24 cellular contexts compared by ENCODE assay signal in genomic region chr14:92248638-92249037, GRCh38.
"Had no signal": no experiment of that assay in that cellular context is flagged by ENCODE, and none has a peak within 500 bp of the region (broad histone marks: within the 10 kb centered on the region; RNA-seq: fewer than 3 reads in every experiment).

No MANE protein-coding gene starts in this region.

- H3K4me1 ChIP-seq: breast epithelium, Peyer's patch had no signal

- H3K4me3 ChIP-seq: breast epithelium, Peyer's patch had no signal

- DNase-seq: activated B cell treated with CpG ODN at 0.5 μM for 24 hours; activated CD4-positive, alpha-beta T cell treated with anti-CD3 and anti-CD28 coated beads for 1 hour; activated CD4-positive, alpha-beta T cell treated with anti-CD3 and anti-CD28 coated beads, Interleukin-2, amount 10 ng/mL, durations not matched to agents 24 days and 14 days; activated CD4-positive, alpha-beta T cell treated with anti-CD3 and anti-CD28 coated beads, Interleukin-2, amount 50 U/mL, for 48 hours; activated CD8-positive, alpha-beta memory T cell treated with anti-CD3 and anti-CD28 coated beads, Interleukin-2, amount 10 ng/mL, durations not matched to agents 7 days and 5 days; activated effector memory CD4-positive, alpha-beta T cell treated with Interleukin-2 at 50 U/mL for 16 hours; activated naive CD4-positive, alpha-beta T cell; activated T-cell treated with anti-CD3 and anti-CD28 coated beads, Interleukin-2, amount 50 U/mL, for 24 hours; aorta; KG1; NCI-H146; NCI-H187 treated with DMSO at 0.1 percent for 48 hours; NCI-H2081 treated with DMSO at 0.1 percent for 48 hours; NCI-H2171; NCI-H2227 treated with DMSO at 0.1 percent for 48 hours; NCI-H526; NCI-H82; NK-92 treated with Interleukin-12 subunit alpha and Interleukin-12 subunit beta, amount 100 ng/mL, for 24 hours; OCI-M1; Peyer's patch; T-helper 17 cell; T-helper 9 cell had no signal

- H3K27me3 ChIP-seq: breast epithelium, Peyer's patch had no signal

- H3K27ac ChIP-seq: breast epithelium, Peyer's patch, RWPE1 had no signal

- H3K36me3 ChIP-seq: breast epithelium, Peyer's patch had no signal

- ATAC-seq: activated CD8-positive, alpha-beta memory T cell treated with anti-CD3 and anti-CD28 coated beads, Interleukin-2, amount 10 ng/mL, durations not matched to agents 7 days and 5 days; T-helper 17 cell had no signal
